ENCODE assay signal across 8 cellular contexts in the genomic region with DNA sequence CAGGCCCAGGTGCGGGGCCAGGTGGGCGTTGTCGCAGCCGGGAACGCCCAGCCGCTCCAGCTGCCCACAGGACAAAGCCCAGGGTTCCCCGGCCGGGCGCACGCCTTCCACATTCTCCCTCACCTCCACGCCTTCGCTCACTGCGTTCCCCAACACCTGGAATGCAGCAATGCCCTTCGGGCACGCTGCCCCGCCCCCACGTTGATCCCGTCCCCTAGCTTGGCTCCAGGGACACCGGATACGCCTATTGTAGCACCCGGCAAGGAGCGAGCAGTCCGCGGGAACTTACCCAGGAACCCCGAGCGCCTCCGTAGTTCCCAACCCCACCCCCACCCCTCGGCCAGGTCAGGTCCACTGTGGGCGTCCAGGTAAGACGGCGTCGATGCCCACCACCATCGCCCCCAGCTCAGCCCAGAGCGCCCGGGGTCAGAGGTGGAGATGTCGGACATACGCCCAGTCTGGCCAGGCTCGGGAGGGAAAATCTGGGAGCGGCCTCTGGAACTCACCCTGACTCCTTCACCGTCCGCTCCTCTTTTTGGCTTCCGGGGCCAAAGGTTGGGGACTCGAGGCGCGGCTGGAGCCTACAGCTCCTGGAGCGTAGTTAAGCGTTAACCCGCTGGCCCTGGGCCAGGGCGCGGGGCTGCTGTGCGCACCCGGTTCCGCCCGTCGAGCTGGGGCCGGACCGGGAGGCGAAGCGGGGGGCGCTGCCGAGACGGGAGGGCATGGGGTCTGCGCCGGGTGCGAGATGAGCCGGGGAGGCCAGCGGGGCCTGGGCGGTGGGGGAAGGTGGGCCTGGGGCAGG. TPM values are rescaled to one million over a fixed set of nuclear protein-coding genes. Genes with fewer than 3 reads are reported as not detected.
DNase-seq lines count a peak whose midpoint lies in the region; ATAC-seq and TF ChIP-seq lines count a peak whose summit lies in the region.

No MANE protein-coding gene starts in this region.

- H3K4me1 Mint-ChIP-seq in CD8-positive, alpha-beta memory T cell = peaks cover 0 to 22% (median 0%) of the 10 kb centered on the region in 3 donors

- no peak overlapping the region for H3K27ac ChIP-seq in CD8-positive, alpha-beta memory T cell (ENCODE audit: low read depth, low read length)

- no peaks in the 10 kb centered on the region for H3K36me3 ChIP-seq in CD8-positive, alpha-beta memory T cell (ENCODE audit: insufficient read depth, low read length)

- H3K4me3 ChIP-seq in CD8-positive, alpha-beta memory T cell (ENCODE audit: low read length) = peak overlapping the region; percentile 32
- H3K4me3 ChIP-seq in astrocyte of the cerebellum (ENCODE audit: low read depth, low read length) = peak overlapping the region; percentile 41

- peak overlapping the region in 6 of 7 donors; percentile 54 to 72 (median 60) for H3K4me3 Mint-ChIP-seq in CD8-positive, alpha-beta memory T cell

- H3K9me3 Mint-ChIP-seq in CD8-positive, alpha-beta memory T cell = no peaks in the 10 kb centered on the region

- peaks cover 9% of the 10 kb centered on the region for H3K4me1 ChIP-seq in CD8-positive, alpha-beta memory T cell (ENCODE audit: insufficient read depth, low read length)

- H3K27me3 ChIP-seq in CD8-positive, alpha-beta memory T cell (ENCODE audit: insufficient read depth, low read length, poor library complexity, severe bottlenecking) = no peaks in the 10 kb centered on the region

- peak; percentile 7 for ATAC-seq in stimulated activated naive CD8-positive, alpha-beta T cell treated with anti-CD3 and anti-CD28 coated beads, Interleukin-15, Interleukin-2, amounts not matched to agents 100 U/mL and 50 U/mL, for 24 hours
- ATAC-seq in HG03378 (IDR thresholded peaks at IDR 0.05; ENCODE audit: unreplicated experiment) (no peak), HG03439 (IDR thresholded peaks at IDR 0.05; ENCODE audit: unreplicated experiment) (no peak)

- H3K27me3 Mint-ChIP-seq in CD8-positive, alpha-beta memory T cell = peaks cover 7 to 23% of the 10 kb centered on the region in 2 donors

- no peak for DNase-seq in CD8-positive, alpha-beta memory T cell
- peak; percentile 82 for DNase-seq in NCI-H146 (lab: John Stamatoyannopoulos, UW)
- no peak for DNase-seq in astrocyte of the cerebellum (ENCODE audit: low read depth)
- peak; percentile 80 for DNase-seq in islet precursor cell
- no peak for DNase-seq in stimulated activated naive CD8-positive, alpha-beta T cell treated with anti-CD3 and anti-CD28 coated beads, Interleukin-15, Interleukin-2, amounts not matched to agents 100 U/mL and 50 U/mL, for 24 hours
- no peak for DNase-seq in effector CD4-positive, alpha-beta T cell

- in situ Hi-C loops in astrocyte of the cerebellum (cut with HindIII; ENCODE audit: low sequenced_read_pairs) = no loop called here

- POLR2A ChIA-PET in CD8-positive, alpha-beta memory T cell (lab: Charles Lee) = no interaction called here

- CTCF ChIA-PET in CD8-positive, alpha-beta memory T cell (lab: Charles Lee) = interaction anchor here (2.0 kb wide), 1 partner anchor 38 kb away, joined by 5 read pairs; no protein-coding TSS in a partner anchor

- H3K36me3 Mint-ChIP-seq in CD8-positive, alpha-beta memory T cell = no peaks in the 10 kb centered on the region

- TF ChIP-seq CTCF in astrocyte of the cerebellum (IDR thresholded peaks at IDR 0.05; ENCODE audit: low read depth, low read length, missing control alignments) = no peak

- no peaks in the 10 kb centered on the region for H3K9me3 ChIP-seq in CD8-positive, alpha-beta memory T cell (ENCODE audit: low read length)

- H3K27ac Mint-ChIP-seq in CD8-positive, alpha-beta memory T cell = peak overlapping the region in 1 of 8 donors; percentile 49

RNA-seq across cellular contexts. Expression of a gene that starts 0.6 kb away (rescaled TPM):
- total RNA-seq in CD8-positive, alpha-beta memory T cell = 1 to 10 TPM; 6.4 to 6.7 TPM
- polyA plus RNA-seq in CD8-positive, alpha-beta memory T cell = not detected

Comparison
In these comparisons a context has a peak if more than half of its experiments do, and no peak if none do; other contexts are left out.
1. DNase-seq: peak in NCI-H146 (single experiment) and islet precursor cell (single experiment); none in CD8-positive, alpha-beta memory T cell (0 of 5), astrocyte of the cerebellum (single experiment), stimulated activated naive CD8-positive, alpha-beta T cell treated with anti-CD3 and anti-CD28 coated beads, Interleukin-15, Interleukin-2, amounts not matched to agents 100 U/mL and 50 U/mL, for 24 hours (single experiment) and effector CD4-positive, alpha-beta T cell (single experiment).